1 cellular context compared by ENCODE assay signal in the genomic region with DNA sequence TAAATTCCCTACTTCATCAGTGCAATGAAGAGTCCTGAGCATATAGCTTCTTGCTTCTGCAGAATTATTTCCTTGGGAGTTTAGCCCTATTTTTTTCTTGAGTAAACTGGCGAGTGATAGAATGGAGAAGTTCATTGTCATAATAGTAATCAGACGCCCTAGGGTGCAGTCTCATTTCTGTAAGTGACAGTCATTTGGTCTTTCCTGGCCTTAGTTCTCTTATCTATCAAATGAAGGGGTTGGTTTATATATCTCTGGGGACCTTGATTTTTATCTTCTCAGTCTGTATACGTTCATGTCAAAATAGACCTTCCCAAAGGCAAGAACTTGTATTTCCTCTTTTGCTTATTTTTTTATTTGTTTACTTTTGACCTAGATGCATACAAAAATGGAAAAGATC.
TF ChIP-seq lines count a peak whose summit lies in the region.

No MANE protein-coding gene starts in this region.

TF ChIP-seq in HEK293T, 16 proteins besides CTCF, POLR2A, EP300 and RAD21 (continued from another document):
- TF ChIP-seq HDGF (IDR thresholded peaks at IDR 0.05; ENCODE audit: borderline replicate concordance) (no peak), SUZ12 (IDR thresholded peaks at IDR 0.05) (no peak)
- TF ChIP-seq, protein P1, sequence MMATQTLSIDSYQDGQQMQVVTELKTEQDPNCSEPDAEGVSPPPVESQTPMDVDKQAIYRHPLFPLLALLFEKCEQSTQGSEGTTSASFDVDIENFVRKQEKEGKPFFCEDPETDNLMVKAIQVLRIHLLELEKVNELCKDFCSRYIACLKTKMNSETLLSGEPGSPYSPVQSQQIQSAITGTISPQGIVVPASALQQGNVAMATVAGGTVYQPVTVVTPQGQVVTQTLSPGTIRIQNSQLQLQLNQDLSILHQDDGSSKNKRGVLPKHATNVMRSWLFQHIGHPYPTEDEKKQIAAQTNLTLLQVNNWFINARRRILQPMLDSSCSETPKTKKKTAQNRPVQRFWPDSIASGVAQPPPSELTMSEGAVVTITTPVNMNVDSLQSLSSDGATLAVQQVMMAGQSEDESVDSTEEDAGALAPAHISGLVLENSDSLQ (IDR thresholded peaks at IDR 0.05) = no peak
